8 cellular contexts compared by ENCODE assay signal in the genomic region with DNA sequence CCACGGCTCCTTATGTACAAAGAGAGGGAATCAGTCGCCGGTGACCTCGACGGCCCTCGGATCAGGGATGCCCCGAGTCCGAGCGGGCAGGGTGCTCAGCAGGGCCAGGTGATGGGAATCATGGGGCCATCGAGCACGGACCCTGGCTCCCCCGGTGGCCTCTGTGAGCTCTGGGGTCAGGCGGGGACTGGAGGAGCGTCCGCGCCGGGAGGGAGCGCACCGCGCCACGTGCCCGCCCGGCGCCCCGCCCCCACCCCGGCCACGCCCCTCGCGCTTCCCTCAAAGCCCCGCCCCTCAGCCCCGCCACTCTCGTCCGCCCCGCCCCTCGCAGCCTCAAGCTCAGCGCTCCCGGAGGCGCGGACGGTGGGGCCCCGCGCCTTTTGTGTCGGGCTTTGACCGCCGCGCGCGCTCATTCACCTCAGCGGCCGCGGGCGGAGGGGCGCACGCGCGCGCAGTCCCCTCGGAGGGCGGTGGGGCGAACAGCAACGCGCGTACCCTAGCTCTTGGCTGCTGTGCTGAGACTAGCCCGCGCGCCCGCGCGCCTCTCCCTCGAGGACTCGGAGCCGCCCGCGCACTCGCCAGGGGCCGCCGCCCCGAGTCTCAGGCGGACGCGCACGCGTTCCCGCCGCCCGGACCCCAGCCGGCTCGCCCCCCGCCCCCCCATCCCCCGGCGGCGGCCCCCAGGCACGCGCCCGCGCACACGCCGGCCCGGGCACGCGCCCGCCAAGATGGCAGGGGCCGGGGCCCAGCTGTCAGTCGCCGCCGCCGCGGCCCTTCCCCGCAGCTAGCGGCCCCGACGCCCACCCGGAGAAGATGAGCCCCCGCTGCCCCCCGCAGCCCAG.
DNase-seq lines count a peak whose midpoint lies in the region; ATAC-seq and TF ChIP-seq lines count a peak whose summit lies in the region.

No MANE protein-coding gene starts in this region.

- peak overlapping the region; percentile 93; the same call in 1 of the 2 replicates for H2AFZ ChIP-seq in GM23338

- TF ChIP-seq POLR2A in NB4 (IDR thresholded peaks at IDR 0.05; ENCODE audit: extremely low read depth, insufficient read length) (peak; percentile 63), adrenal gland (IDR thresholded peaks at IDR 0.05) (peak in 1 of 2 donors; percentile 68)

- peaks cover 11% of the 10 kb centered on the region for H4K20me1 ChIP-seq in GM23338 (replicated peaks; ENCODE audit: insufficient read depth)

- TF ChIP-seq CTCF in GM23338 (conservative IDR thresholded peaks at IDR 0.05; ENCODE audit: low read depth in 2 of 2) (no peak), NB4 (IDR thresholded peaks at IDR 0.05; ENCODE audit: low read depth, low read length) (no peak), adrenal gland (IDR thresholded peaks at IDR 0.05) (peak in 1 of 6 experiments; percentile 4), progenitor cell of endocrine pancreas (IDR thresholded peaks at IDR 0.05; ENCODE audit: unreplicated experiment) (no peak), type B pancreatic cell (conservative IDR thresholded peaks at IDR 0.05) (no peak)

- H3K4me1 ChIP-seq in GM23338 (ENCODE audit: insufficient read depth) (peaks cover 13% of the 10 kb centered on the region; the same call in 1 of the 2 replicates), adrenal gland (replicated peaks in 1 of 2) (no peaks in the 10 kb centered on the region)

- ATAC-seq in GM23338 (peak; percentile 73), left cardiac atrium (peak; percentile 95)

- H3K36me3 ChIP-seq in GM23338 (ENCODE audit: insufficient read depth) (no peaks in the 10 kb centered on the region; the same call in 1 of the 2 replicates), adrenal gland (replicated peaks in 1 of 2) (no peaks in the 10 kb centered on the region)

- H3K4me3 ChIP-seq in GM23338: peak overlapping the region; percentile 57
- H3K4me3 ChIP-seq in NB4 (ENCODE audit: low read depth, low read length): peak overlapping the region; percentile 32
- peak overlapping the region; percentile 53 to 91 (median 63) for H3K4me3 ChIP-seq in adrenal gland

- H3K27ac ChIP-seq in GM23338 (ENCODE audit: low read depth): no peak overlapping the region
- peak overlapping the region in 3 of 5 donors; percentile 46 to 83 (median 65) for H3K27ac ChIP-seq in adrenal gland

- peak overlapping the region; percentile 71 for H3K4me2 ChIP-seq in GM23338

- peak overlapping the region; percentile 88 for H3K4me3 Mint-ChIP-seq in GM23338
- H3K4me3 Mint-ChIP-seq in progenitor cell of endocrine pancreas (ENCODE audit: low read depth): peak overlapping the region; percentile 69
- peak overlapping the region; percentile 71 for H3K4me3 Mint-ChIP-seq in type B pancreatic cell

- no peaks in the 10 kb centered on the region for H3K9me3 ChIP-seq in adrenal gland (replicated peaks in 1 of 3)

- H3K27me3 Mint-ChIP-seq in GM23338 (ENCODE audit: insufficient read depth, low read depth, poor library complexity) (peaks cover 44% of the 10 kb centered on the region), progenitor cell of endocrine pancreas (peaks cover 24% of the 10 kb centered on the region), type B pancreatic cell (peaks cover 12% of the 10 kb centered on the region)

- H3K79me2 ChIP-seq in GM23338 (replicated peaks; ENCODE audit: insufficient read depth): peaks cover 38% of the 10 kb centered on the region

- 0 out of 2 replicates have a peak, but pooled peaks cover 3% of the 10 kb centered on the region for H3F3A ChIP-seq in GM23338 (replicated peaks; ENCODE audit: low read depth)

- DNase-seq in DMS 273 treated with DMSO at 0.1 percent for 48 hours (lab: John Stamatoyannopoulos, UW) (peak; percentile 70), GM23338 (ENCODE audit: low spot score) (peak; percentile 95), NB4 (ENCODE audit: low read depth) (peak; percentile 89), T-helper 1 cell (peak; percentile 71 to 81 (median 75)), adrenal gland (peak; percentile 74 to 88 (median 83)), left cardiac atrium (peak; percentile 85), progenitor cell of endocrine pancreas (ENCODE audit: low spot score, unreplicated experiment) (peak; percentile 81), type B pancreatic cell (ENCODE audit: extremely low spot score, unreplicated experiment) (peak; percentile 94)

- H3K36me3 Mint-ChIP-seq in GM23338 (ENCODE audit: low read depth): peaks cover 8% of the 10 kb centered on the region; the same call in 1 of the 3 replicates
- H3K36me3 Mint-ChIP-seq in progenitor cell of endocrine pancreas (ENCODE audit: insufficient read depth): peaks cover 10% of the 10 kb centered on the region
- peaks cover 9% of the 10 kb centered on the region for H3K36me3 Mint-ChIP-seq in type B pancreatic cell

- peaks cover 44% of the 10 kb centered on the region for H3K27me3 ChIP-seq in GM23338 (ENCODE audit: insufficient read depth)
- no peaks in the 10 kb centered on the region for H3K27me3 ChIP-seq in adrenal gland

- H3K4me1 Mint-ChIP-seq in GM23338 (peaks cover 34% of the 10 kb centered on the region), progenitor cell of endocrine pancreas (ENCODE audit: low read depth) (peaks cover 14% of the 10 kb centered on the region), type B pancreatic cell (ENCODE audit: unreplicated experiment) (peaks cover 19% of the 10 kb centered on the region)

- intact Hi-C loops in adrenal gland (cut with DNase I) (no loop called here), left cardiac atrium (cut with DNase I) (no loop called here)

- H3K27ac Mint-ChIP-seq in GM23338 (no peak overlapping the region), progenitor cell of endocrine pancreas (no peak overlapping the region), type B pancreatic cell (peak overlapping the region; percentile 8)

- peaks cover 4% of the 10 kb centered on the region; the same call in 1 of the 2 replicates for H3K9me2 ChIP-seq in GM23338 (ENCODE audit: insufficient read depth)

- WGBS in adrenal gland, 4 donors: 3 to 44% (median 12%) methylated on average over 4 to 108 of the region's 115 CpGs

- H3K9me3 Mint-ChIP-seq in GM23338 (peaks cover 15% of the 10 kb centered on the region), progenitor cell of endocrine pancreas (ENCODE audit: low read depth) (peaks cover 3% of the 10 kb centered on the region), type B pancreatic cell (no peaks in the 10 kb centered on the region)

TF ChIP-seq in GM23338, 12 proteins besides CTCF, POLR2A, EP300 and RAD21 (continues in another document):
- TF ChIP-seq POLR2AphosphoS5 (IDR thresholded peaks at IDR 0.05; ENCODE audit: low read depth): peak; percentile 77
- TF ChIP-seq ZNF114 (CRISPR knock-in tag; IDR thresholded peaks at IDR 0.05): no peak
- no peak for TF ChIP-seq STAT1 (IDR thresholded peaks at IDR 0.05; ENCODE audit: unreplicated experiment)
